Comparison of ENCODE assay signal across 14 cellular contexts in the genomic region with DNA sequence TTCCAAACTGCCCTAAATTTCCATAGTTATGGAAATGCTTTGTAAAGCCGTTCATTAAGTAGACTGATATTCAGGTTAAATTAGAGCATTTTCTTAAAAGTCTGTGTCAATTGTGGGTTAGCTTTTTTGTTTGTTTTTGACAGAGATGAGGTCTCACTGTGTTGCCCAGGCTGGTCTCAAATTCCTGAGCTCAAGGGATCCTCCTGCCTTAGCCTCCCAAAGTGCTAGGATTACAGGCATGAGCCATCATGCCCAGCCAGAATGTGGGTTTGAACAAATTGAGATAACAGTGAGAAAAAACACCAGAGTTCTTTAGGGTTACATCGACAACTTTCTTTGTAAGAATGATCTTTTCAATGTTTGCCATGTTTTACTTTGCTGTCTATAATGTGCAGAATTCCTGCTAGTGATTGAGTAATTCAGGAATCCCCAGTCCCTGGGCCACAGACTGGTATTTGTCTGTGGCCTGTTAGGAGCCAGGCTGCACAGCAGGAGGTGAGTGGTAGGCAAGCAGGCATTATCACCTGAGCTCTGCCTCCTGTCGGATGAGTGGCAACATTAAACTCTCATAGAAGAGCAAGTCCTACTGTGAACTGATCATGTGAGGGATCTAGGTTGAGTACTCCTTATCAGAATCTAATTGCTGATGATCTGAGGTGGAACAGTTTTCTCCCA.
DNase-seq lines count a peak whose midpoint lies in the region; ATAC-seq, FAIRE-seq and TF ChIP-seq lines count a peak whose summit lies in the region.
"Had no signal": no experiment of that assay in that cellular context is flagged by ENCODE, and none has a peak within 500 bp of the region (broad histone marks: within the 10 kb centered on the region; RNA-seq: fewer than 3 reads in every experiment).

No MANE protein-coding gene starts in this region.

- DNase-seq in 8988T (peak; percentile 28), H9 (peak; percentile 62), ascending aorta (ENCODE audit: low spot score in 2 of 2) (no peak), keratinocyte (ENCODE audit: low read depth, low spot score) (peak; percentile 5), spleen (no peak)
- DNase-seq in activated CD4-positive, CD25-positive, alpha-beta regulatory T cell treated with anti-CD3 and anti-CD28 coated beads, Interleukin-2, amount 50 U/mL, for 72 hours: no peak
- no peak for DNase-seq in stimulated activated naive CD4-positive, alpha-beta T cell treated with Interleukin-2 at 50 U/mL for 16 hours (lab: John Stamatoyannopoulos, UW)
- DNase-seq: MG63, mucosa of descending colon, pancreas, PC-3 had no signal

- peaks cover 16% of the 10 kb centered on the region; the same call in 1 of the 2 replicates for H3K79me2 ChIP-seq in H9 (ENCODE audit: insufficient read depth, low read length)
- H3K79me2 ChIP-seq in keratinocyte (ENCODE audit: control insufficient read depth, insufficient read depth, low read length): no peaks in the 10 kb centered on the region

- no peak overlapping the region for H4K8ac ChIP-seq in H9 (replicated peaks; ENCODE audit: insufficient read length, low read depth, low read length)

- H3K27me3 ChIP-seq in H9 (ENCODE audit: insufficient read depth, low read length): no peaks in the 10 kb centered on the region
- no peaks in the 10 kb centered on the region for H3K27me3 ChIP-seq in ascending aorta
- no peaks in the 10 kb centered on the region for H3K27me3 ChIP-seq in keratinocyte (ENCODE audit: control insufficient read depth, extremely low read depth, insufficient read depth, low read length)
- H3K27me3 ChIP-seq in spleen (replicated peaks in 1 of 7): no peaks in the 10 kb centered on the region
- H3K27me3 ChIP-seq: MG63, pancreas had no signal

- H3K27me3 Mint-ChIP-seq in H9 (ENCODE audit: low read depth): no peaks in the 10 kb centered on the region

- peak overlapping the region; percentile 4 to 41 (median 41); a peak in 3 of 7 replicates for H3K27ac Mint-ChIP-seq in H9
- H3K27ac Mint-ChIP-seq: activated naive CD4-positive, alpha-beta T cell treated with anti-CD3 and anti-CD28 coated beads, Interleukin-2, amount 50 U/mL, for 24 hours had no signal

- H3K4me1 ChIP-seq in H9 (ENCODE audit: insufficient read depth, low read length): peaks cover 2% of the 10 kb centered on the region; the same call in 1 of the 2 replicates
- peaks cover 4 to 40% of the 10 kb centered on the region in 2 donors for H3K4me1 ChIP-seq in ascending aorta
- H3K4me1 ChIP-seq in keratinocyte (ENCODE audit: control insufficient read depth, extremely low read depth, insufficient read depth, low read length): peaks cover 4% of the 10 kb centered on the region
- peaks cover 0 to 8% (median 0%) of the 10 kb centered on the region in 6 donors for H3K4me1 ChIP-seq in spleen

- peaks cover 5% of the 10 kb centered on the region for H3K79me1 ChIP-seq in H9 (ENCODE audit: insufficient read depth, low read depth, low read length, poor library complexity, severe bottlenecking)

- H4K20me1 ChIP-seq in H9 (ENCODE audit: control insufficient read depth, insufficient read depth, insufficient read length): no peaks in the 10 kb centered on the region
- no peaks in the 10 kb centered on the region for H4K20me1 ChIP-seq in keratinocyte (ENCODE audit: control insufficient read depth, extremely low read depth, insufficient read depth, low read length)

- H3K9me1 ChIP-seq in keratinocyte (ENCODE audit: control insufficient read depth, extremely low read depth, insufficient read depth, low read length): no peaks in the 10 kb centered on the region

- WGBS in H9 (ENCODE audit: extremely low coverage, insufficient read length, low lambda C conversion rate): no CpG with 5 or more reads among the region's 3 CpGs
- 90 to 97% (median 91%) methylated on average over 3 of the region's 3 CpGs for WGBS in spleen, 5 donors

- no peak for TF ChIP-seq POLR2A in spleen (IDR thresholded peaks at IDR 0.05)

- H3K36me3 ChIP-seq in ascending aorta: peaks cover 0 to 6% of the 10 kb centered on the region in 2 donors
- peaks cover 0 to 2% of the 10 kb centered on the region in 2 experiments for H3K36me3 ChIP-seq in keratinocyte (ENCODE audit: control insufficient read depth in 2 of 2, extremely low read depth in 1 of 2, insufficient read depth in 2 of 2, low read length in 2 of 2)
- no peaks in the 10 kb centered on the region for H3K36me3 ChIP-seq in spleen
- H3K36me3 ChIP-seq: pancreas had no signal

- dilution Hi-C loops in keratinocyte (cut with MboI; ENCODE audit: extremely low pct_ligation_motif_present, low sequenced_read_pairs): no loop called here

- H3K4me3 ChIP-seq in ascending aorta: no peak overlapping the region
- no peak overlapping the region for H3K4me3 ChIP-seq in keratinocyte (ENCODE audit: control insufficient read depth in 2 of 3, extremely low read depth in 1 of 3, insufficient read depth in 2 of 3, low read depth in 1 of 3, low read length in 3 of 3)
- no peak overlapping the region for H3K4me3 ChIP-seq in spleen
- H3K4me3 ChIP-seq: MG63, mucosa of descending colon, pancreas had no signal

- H3K56ac ChIP-seq in H9 (ENCODE audit: insufficient read length, low read depth, low read length): no peak overlapping the region

- TF ChIP-seq CTCF in H9 (conservative IDR thresholded peaks at IDR 0.05) (peak; percentile 52; the same call in 2 of the 3 replicates), ascending aorta (IDR thresholded peaks at IDR 0.05) (no peak), keratinocyte (optimal IDR thresholded peaks at IDR 0.05 in 1 of 3, IDR thresholded peaks at IDR 0.05 in 1 of 3, conservative IDR thresholded peaks at IDR 0.05 in 1 of 3; ENCODE audit: extremely low read depth in 1 of 3, insufficient read depth in 2 of 3, low read length in 3 of 3) (no peak), spleen (IDR thresholded peaks at IDR 0.05 in 8 of 11, conservative IDR thresholded peaks at IDR 0.05 in 3 of 11) (no peak)

- H3K14ac ChIP-seq in H9 (ENCODE audit: insufficient read depth, low read length): no peak overlapping the region

- H3K4me2 ChIP-seq in H9 (ENCODE audit: insufficient read depth, insufficient read length, low read length) (no peak overlapping the region), keratinocyte (ENCODE audit: control insufficient read depth, extremely low read depth, insufficient read depth, low read depth, low read length) (no peak overlapping the region)

- no peak overlapping the region for H2BK5ac ChIP-seq in H9 (ENCODE audit: insufficient read length, low read length)

- no peak overlapping the region for H3K18ac ChIP-seq in H9 (ENCODE audit: insufficient read length, low read depth, low read length)

- no peak overlapping the region for H3K27ac ChIP-seq in H9 (ENCODE audit: insufficient read length, low read depth, low read length)
- peak overlapping the region; percentile 16 to 77 for H3K27ac ChIP-seq in ascending aorta
- H3K27ac ChIP-seq in keratinocyte (ENCODE audit: control insufficient read depth, insufficient read depth, low read length): no peak overlapping the region
- peak overlapping the region in 1 of 8 donors; percentile 9 for H3K27ac ChIP-seq in spleen
- H3K27ac ChIP-seq: pancreas had no signal

- no peak overlapping the region for H2BK12ac ChIP-seq in H9 (ENCODE audit: insufficient read length, low read depth, low read length)

- H3K23ac ChIP-seq in H9 (ENCODE audit: insufficient read length, low read depth, low read length): no peak overlapping the region

- peaks cover 36 to 42% of the 10 kb centered on the region in 2 experiments for H3K4me1 Mint-ChIP-seq in H9
- H3K4me1 Mint-ChIP-seq: activated naive CD4-positive, alpha-beta T cell treated with anti-CD3 and anti-CD28 coated beads, Interleukin-2, amount 50 U/mL, for 24 hours had no signal

- H2AFZ ChIP-seq in H9 (ENCODE audit: low read length) (no peak overlapping the region), keratinocyte (ENCODE audit: control insufficient read depth, low read length) (no peak overlapping the region)

- no peak overlapping the region for H4K91ac ChIP-seq in H9 (ENCODE audit: insufficient read length, low read depth, low read length)

- H3K4ac ChIP-seq in H9 (ENCODE audit: low read depth, low read length): no peak overlapping the region

- H3T11ph ChIP-seq in H9 (ENCODE audit: low read length): no peak overlapping the region

- H3K9me3 Mint-ChIP-seq in H9: no peaks in the 10 kb centered on the region

- H2BK15ac ChIP-seq in H9 (ENCODE audit: low read depth, low read length): no peak overlapping the region

- no peak overlapping the region for H4K5ac ChIP-seq in H9 (ENCODE audit: insufficient read length, low read depth, low read length)

- H3K9me3 ChIP-seq in H9 (ENCODE audit: control insufficient read depth, low read depth, low read length) (no peaks in the 10 kb centered on the region), ascending aorta (no peaks in the 10 kb centered on the region), keratinocyte (ENCODE audit: control insufficient read depth, low read depth, low read length) (no peaks in the 10 kb centered on the region), spleen (no peaks in the 10 kb centered on the region)
- H3K9me3 ChIP-seq: MG63, mucosa of descending colon, pancreas had no signal

- H3K4me3 Mint-ChIP-seq in H9: no peak overlapping the region
- H3K4me3 Mint-ChIP-seq: activated naive CD4-positive, alpha-beta T cell treated with anti-CD3 and anti-CD28 coated beads, Interleukin-2, amount 50 U/mL, for 24 hours had no signal

- no peak overlapping the region for H3K9ac ChIP-seq in H9 (ENCODE audit: extremely low read depth, insufficient read length, low read length)
- no peak overlapping the region for H3K9ac ChIP-seq in keratinocyte (ENCODE audit: control insufficient read depth, extremely low read depth, insufficient read depth, low read length)

- no peaks in the 10 kb centered on the region for H3K23me2 ChIP-seq in H9 (ENCODE audit: insufficient read length, low read depth, low read length, poor library complexity, severe bottlenecking)

- intact Hi-C loops in ascending aorta (cut with DNase I) (loop anchor here (5.0 kb wide), 2 partner anchors 39 to 79 kb away; a partner anchor contains a TSS), spleen (cut with DNase I; ENCODE audit: low total_unique reads) (no loop called here)

- ATAC-seq in HG02798 (IDR thresholded peaks at IDR 0.05; ENCODE audit: poor library complexity, unreplicated experiment): no peak
- ATAC-seq: esophagus mucosa, mucosa of descending colon, PC-3 had no signal

- H2BK120ac ChIP-seq in H9 (ENCODE audit: low read depth, low read length, poor library complexity, severe bottlenecking): no peak overlapping the region

- H3K36me3 Mint-ChIP-seq in H9 (ENCODE audit: insufficient read depth in 1 of 3, low read depth in 3 of 3): peaks cover 4 to 8% (median 6%) of the 10 kb centered on the region in 3 experiments; a peak in 5 of 7 replicates
- H3K36me3 Mint-ChIP-seq: activated naive CD4-positive, alpha-beta T cell treated with anti-CD3 and anti-CD28 coated beads, Interleukin-2, amount 50 U/mL, for 24 hours had no signal

- no peak overlapping the region for H2BK20ac ChIP-seq in H9 (ENCODE audit: low read depth, low read length, poor library complexity, severe bottlenecking)

- no peak overlapping the region for H2AK5ac ChIP-seq in H9 (ENCODE audit: insufficient read length, low read length)

- FAIRE-seq in keratinocyte (lab: Jason Lieb, UNC): no peak
- FAIRE-seq: pancreas had no signal

Comparison
In these comparisons a context has a peak if more than half of its experiments do, and no peak if none do; other contexts are left out.
1. DNase-seq: peak in 8988T (single experiment), H9 (single experiment) and keratinocyte (single experiment); none in ascending aorta (0 of 2), spleen (single experiment), activated CD4-positive, CD25-positive, alpha-beta regulatory T cell treated with anti-CD3 and anti-CD28 coated beads, Interleukin-2, amount 50 U/mL, for 72 hours (single experiment) and stimulated activated naive CD4-positive, alpha-beta T cell treated with Interleukin-2 at 50 U/mL for 16 hours (single experiment).
2. H3K27ac ChIP-seq: peak in ascending aorta (2 of 2); none in H9 (single experiment) and keratinocyte (single experiment).